Comparison of ENCODE assay signal across 8 cellular contexts in the genomic region with DNA sequence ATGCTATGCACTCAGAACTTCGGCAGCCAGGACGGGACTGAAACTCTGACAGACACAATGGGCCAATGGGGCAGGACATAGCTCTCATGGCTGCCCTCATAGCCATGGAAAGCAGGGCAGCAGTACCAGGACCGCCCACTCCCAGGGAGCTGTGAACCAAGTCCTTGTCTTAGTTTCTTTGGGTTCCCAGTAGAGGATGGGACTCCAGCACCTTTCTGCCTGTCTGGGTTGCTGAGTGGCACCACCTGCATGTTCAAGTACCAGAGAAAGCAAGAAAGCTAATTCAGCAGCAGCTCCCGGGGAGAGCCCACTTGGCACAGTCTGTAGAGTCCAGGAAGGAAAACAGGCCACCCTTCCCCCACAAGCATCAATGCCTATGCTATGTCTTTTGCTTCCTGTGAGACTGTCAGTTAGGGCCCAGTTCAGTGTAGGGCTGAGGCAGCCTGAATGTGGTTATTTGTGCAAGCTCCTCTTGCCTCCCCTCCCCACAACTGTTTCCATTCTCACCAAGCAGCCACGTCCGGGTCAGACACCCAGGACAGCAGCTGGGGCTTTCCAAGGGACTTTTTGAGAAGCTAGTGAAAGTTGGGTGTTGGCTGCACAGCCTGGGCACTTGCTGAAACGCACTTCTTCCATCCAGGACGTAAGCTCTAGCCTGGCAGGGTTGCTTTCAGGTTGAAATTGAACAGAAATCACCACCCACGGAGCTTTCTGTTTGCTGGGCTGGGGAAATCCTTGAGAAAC. TPM values are rescaled to one million over a fixed set of nuclear protein-coding genes. Genes with fewer than 3 reads are reported as not detected.
DNase-seq lines count a peak whose midpoint lies in the region; ATAC-seq and TF ChIP-seq lines count a peak whose summit lies in the region.

No MANE protein-coding gene starts in this region.

- H3K9me3 ChIP-seq in esophagus squamous epithelium (no peaks in the 10 kb centered on the region), uterus (no peaks in the 10 kb centered on the region)

- H3K36me3 ChIP-seq in esophagus squamous epithelium (peaks cover 33 to 70% (median 43%) of the 10 kb centered on the region in 3 donors), uterus (no peaks in the 10 kb centered on the region)

- DNase-seq in AML-193 (lab: John Stamatoyannopoulos, UW) (peak; percentile 99), esophagus squamous epithelium (lab: John Stamatoyannopoulos, UW) (peak; percentile 49), medulla oblongata (ENCODE audit: extremely low spot score) (no peak), uterus (no peak)
- peak; percentile 76 to 78 for DNase-seq in activated CD4-positive, alpha-beta T cell treated with anti-CD3 and anti-CD28 coated beads for 24 hours (ENCODE audit: low read depth in 2 of 2)
- peak; percentile 76 for DNase-seq in stimulated activated CD8-positive, alpha-beta memory T cell treated with anti-CD3 and anti-CD28 coated beads, Interleukin-15, amount 100 ng/mL, for 1 hour (ENCODE audit: low read depth)

- H3K27me3 ChIP-seq in esophagus squamous epithelium (no peaks in the 10 kb centered on the region), uterus (no peaks in the 10 kb centered on the region)

- peak overlapping the region in 2 of 4 donors; percentile 7 for H3K4me3 ChIP-seq in esophagus squamous epithelium
- no peak overlapping the region for H3K4me3 ChIP-seq in uterus

- TF ChIP-seq CTCF in esophagus squamous epithelium (IDR thresholded peaks at IDR 0.05) (no peak), uterus (IDR thresholded peaks at IDR 0.05) (no peak)

- H3K4me1 ChIP-seq in esophagus squamous epithelium (peaks cover 0 to 28% (median 0%) of the 10 kb centered on the region in 3 donors), uterus (no peaks in the 10 kb centered on the region)

- peak; percentile 85 for ATAC-seq in GM19397 (IDR thresholded peaks at IDR 0.05; ENCODE audit: unreplicated experiment)
- ATAC-seq in HG03521 (IDR thresholded peaks at IDR 0.05; ENCODE audit: unreplicated experiment): peak; percentile 84

- intact Hi-C loops in esophagus squamous epithelium (cut with DNase I): no loop called here
- intact Hi-C loops in uterus (cut with DNase I; ENCODE audit: low total_unique reads): no loop called here

- no peak for TF ChIP-seq POLR2A in esophagus squamous epithelium (IDR thresholded peaks at IDR 0.05)
- TF ChIP-seq POLR2A in uterus (IDR thresholded peaks at IDR 0.05): no peak

- H3K27ac ChIP-seq in esophagus squamous epithelium (peak overlapping the region in 2 of 4 donors; percentile 49 to 56), uterus (no peak overlapping the region)

- 30 to 44% methylated on average over 7 to 8 of the region's 9 CpGs for WGBS in esophagus squamous epithelium, 2 donors

RNA-seq across cellular contexts. Expression of gene SUPT4H1, which starts 7.8 kb away (rescaled TPM):
- 10 to 100 TPM; 29.9 to 54.9 (median 37.0) TPM for total RNA-seq in esophagus squamous epithelium
- 100 to 1,000 TPM in 2 of 4 donors, 10 to 100 TPM in 2; 31.1 to 267 (median 98.1) TPM for total RNA-seq in uterus

RNA-seq across cellular contexts. Expression of gene TSPOAP1, which starts 15.6 kb away (rescaled TPM):
- total RNA-seq in esophagus squamous epithelium: 10 to 100 TPM in 1 of 4 donors, 1 to 10 TPM in 3; 2.9 to 16.0 (median 3.3) TPM
- total RNA-seq in uterus: 10 to 100 TPM in 3 of 4 donors, under 1 TPM in 1; 0.59 to 43.7 (median 32.4) TPM

Comparison
In these comparisons a context has a peak if more than half of its experiments do, and no peak if none do; other contexts are left out.
1. DNase-seq: peak in AML-193 (2 of 2), activated CD4-positive, alpha-beta T cell treated with anti-CD3 and anti-CD28 coated beads for 24 hours (2 of 2), esophagus squamous epithelium (single experiment) and stimulated activated CD8-positive, alpha-beta memory T cell treated with anti-CD3 and anti-CD28 coated beads, Interleukin-15, amount 100 ng/mL, for 1 hour (single experiment); none in medulla oblongata (single experiment) and uterus (0 of 2).